17 cellular contexts compared by ENCODE assay signal in genomic region chr20:62156254-62156556, GRCh38. TPM values are rescaled to one million over a fixed set of nuclear protein-coding genes. Genes with fewer than 3 reads are reported as not detected.
A peak's percentile ranks its signal among the peaks of the same experiment; 100 is the strongest.
DNase-seq lines count a peak whose midpoint lies in the region; ATAC-seq, FAIRE-seq and TF ChIP-seq lines count a peak whose summit lies in the region.
"Had no signal": no experiment of that assay in that cellular context is flagged by ENCODE, and none has a peak within 500 bp of the region (broad histone marks: within the 10 kb centered on the region; RNA-seq: fewer than 3 reads in every experiment).

No MANE protein-coding gene starts in this region.

- no peak overlapping the region for H4K91ac ChIP-seq in H1 (replicated peaks; ENCODE audit: insufficient read length, low read length)

- peaks cover 35% of the 10 kb centered on the region for H3K4me1 Mint-ChIP-seq in GM23338
- peaks cover 15% of the 10 kb centered on the region for H3K4me1 Mint-ChIP-seq in osteocyte (ENCODE audit: unreplicated experiment)

- H3K36me3 Mint-ChIP-seq in GM23338 (ENCODE audit: low read depth), result peaks cover 47% of the 10 kb centered on the region
- H3K36me3 Mint-ChIP-seq in osteocyte (ENCODE audit: unreplicated experiment), result peaks cover 19% of the 10 kb centered on the region

- no peak overlapping the region for H2BK20ac ChIP-seq in H1 (ENCODE audit: low read length)

- H3K4me3 Mint-ChIP-seq in GM23338 (no peak overlapping the region; the same call in 2 of the 3 replicates), osteocyte (ENCODE audit: unreplicated experiment) (no peak overlapping the region)
- H3K4me3 Mint-ChIP-seq: activated CD4-positive, alpha-beta T cell treated with anti-CD3 and anti-CD28 coated beads, Interleukin-2, amount 10 ng/mL, durations not matched to agents 7 days and 5 days; activated naive CD8-positive, alpha-beta T cell treated with anti-CD3 and anti-CD28 coated beads, Interleukin-2, amount 10 ng/mL, durations not matched to agents 7 days and 5 days had no signal

- no peak for TF ChIP-seq EP300 in H1 (IDR thresholded peaks at IDR 0.05; ENCODE audit: borderline replicate concordance in 1 of 2, low read depth in 2 of 2, low read length in 2 of 2)

- no peak overlapping the region for H2BK120ac ChIP-seq in H1 (replicated peaks; ENCODE audit: low read depth, low read length)

- no peak for FAIRE-seq in H1 (lab: Jason Lieb, UNC)
- FAIRE-seq: RCC 7860 had no signal

- POLR2A ChIA-PET in Panc1 (lab: Charles Lee), result no interaction called here
- POLR2A ChIA-PET in H1 (lab: Charles Lee; ENCODE audit: partially characterized antibody), result interaction anchor here (0.7 to 1.5 kb wide), 9 partner anchors 8 to 229 kb away, joined by 3 to 10 read pairs (median 4); partner anchors contain the start of genes PSMA7, SS18L1 and TAF4

- H3K27ac Mint-ChIP-seq in GM23338 (peak overlapping the region; percentile 29; the same call in 1 of the 2 replicates), osteocyte (ENCODE audit: unreplicated experiment) (peak overlapping the region; percentile 31)
- H3K27ac Mint-ChIP-seq: activated CD4-positive, alpha-beta T cell treated with anti-CD3 and anti-CD28 coated beads, Interleukin-2, amount 10 ng/mL, durations not matched to agents 7 days and 5 days; activated naive CD8-positive, alpha-beta T cell treated with anti-CD3 and anti-CD28 coated beads, Interleukin-2, amount 10 ng/mL, durations not matched to agents 7 days and 5 days had no signal

- TF ChIP-seq RAD21 in H1 (IDR thresholded peaks at IDR 0.05 in 1 of 2, conservative IDR thresholded peaks at IDR 0.05 in 1 of 2; ENCODE audit: low read depth in 2 of 2, low read length in 2 of 2), result no peak; a peak in 1 of 4 replicates

- no peak overlapping the region for H4K8ac ChIP-seq in H1 (ENCODE audit: extremely low read depth, insufficient read depth, low read length)

- TF ChIP-seq POLR2A in H1 (IDR thresholded peaks at IDR 0.05; ENCODE audit: control extremely low read depth in 1 of 2, low read depth in 2 of 2, low read length in 2 of 2), result no peak

- no peak overlapping the region for H3K4me3 ChIP-seq in GM23338
- H3K4me3 ChIP-seq in Panc1 (ENCODE audit: low read depth in 2 of 2, low read length in 2 of 2), result no peak overlapping the region
- H3K4me3 ChIP-seq in H1 (ENCODE audit: extremely low read depth in 1 of 4, insufficient read depth in 2 of 4, low read depth in 3 of 4, low read length in 4 of 4), result no peak overlapping the region
- H3K4me3 ChIP-seq: coronary artery, MG63, SJSA1 had no signal

- H3K23me2 ChIP-seq in H1 (ENCODE audit: low read depth, low read length), result no peaks in the 10 kb centered on the region

- no peaks in the 10 kb centered on the region for H3K9me3 ChIP-seq in Panc1 (ENCODE audit: control insufficient read depth, insufficient read depth, low read depth, low read length)
- no peaks in the 10 kb centered on the region; a peak in 1 of 4 replicates for H3K9me3 ChIP-seq in H1 (ENCODE audit: insufficient read depth in 2 of 2, low read depth in 1 of 2, low read length in 1 of 2)
- H3K9me3 ChIP-seq: MG63, SJSA1 had no signal

- in situ Hi-C loops in Panc1 (cut with HindIII; ENCODE audit: low pct_unique_long_range_greater_than_20kb, low sequenced_read_pairs), result no loop called here

- BruUV-seq in Panc1 (replicated peaks; lab: Mats Ljungman, UMichigan), result no TSS peak

- intact Hi-C loops in Panc1 (cut with micrococcal nuclease; ENCODE audit: unreplicated experiment), result no loop called here

- H3K9me2 ChIP-seq in GM23338 (ENCODE audit: insufficient read depth), result no peaks in the 10 kb centered on the region

- H3K27me3 Mint-ChIP-seq in GM23338 (ENCODE audit: insufficient read depth, low read depth, poor library complexity), result peaks cover 9% of the 10 kb centered on the region
- no peaks in the 10 kb centered on the region for H3K27me3 Mint-ChIP-seq in osteocyte (ENCODE audit: unreplicated experiment)
- H3K27me3 Mint-ChIP-seq: activated CD4-positive, alpha-beta T cell treated with anti-CD3 and anti-CD28 coated beads, Interleukin-2, amount 10 ng/mL, durations not matched to agents 7 days and 5 days; activated naive CD8-positive, alpha-beta T cell treated with anti-CD3 and anti-CD28 coated beads, Interleukin-2, amount 10 ng/mL, durations not matched to agents 7 days and 5 days had no signal

- peak overlapping the region; percentile 4; the same call in 1 of the 2 replicates for H2BK5ac ChIP-seq in H1 (ENCODE audit: low read depth, low read length)

- peaks cover 27% of the 10 kb centered on the region for H4K20me1 ChIP-seq in GM23338 (replicated peaks; ENCODE audit: insufficient read depth)
- H4K20me1 ChIP-seq in H1 (replicated peaks in 1 of 2; ENCODE audit: control insufficient read depth in 1 of 2, insufficient read depth in 2 of 2, low read length in 2 of 2), result peaks cover 26 to 64% of the 10 kb centered on the region in 2 experiments

- no peak overlapping the region for H2BK15ac ChIP-seq in H1 (ENCODE audit: low read length)

- H3K36me3 ChIP-seq in GM23338 (ENCODE audit: insufficient read depth) (no peaks in the 10 kb centered on the region; the same call in 1 of the 2 replicates), Panc1 (ENCODE audit: control insufficient read depth, insufficient read depth, low read length) (no peaks in the 10 kb centered on the region), H1 (ENCODE audit: control insufficient read depth in 2 of 4, insufficient read depth in 4 of 4, low read length in 3 of 4) (peaks cover 4 to 15% (median 7%) of the 10 kb centered on the region in 4 experiments; a peak in 6 of 8 replicates)

- no peak overlapping the region for H2AK5ac ChIP-seq in H1 (ENCODE audit: low read depth, low read length)

- CTCF ChIA-PET in Panc1 (lab: Charles Lee) (interaction anchor here (0.9 kb wide), 1 partner anchor 145 kb away, joined by 3 read pairs; no protein-coding TSS in a partner anchor), H1 (lab: Charles Lee; ENCODE audit: partially characterized antibody) (interaction anchor here (0.7 to 2.6 kb wide), 19 partner anchors 8 to 171 kb away, joined by 3 to 16 read pairs (median 4); no protein-coding TSS in a partner anchor)

- H3K9ac ChIP-seq in H1 (replicated peaks in 1 of 4; ENCODE audit: extremely low read depth in 1 of 4, low read depth in 3 of 4, low read length in 3 of 4), result no peak overlapping the region

- no peak overlapping the region for H3K23ac ChIP-seq in H1 (ENCODE audit: insufficient read length)

- no peak overlapping the region for H3K4ac ChIP-seq in H1 (replicated peaks; ENCODE audit: insufficient read length, low read depth, low read length)

- H3K4me2 ChIP-seq in GM23338, result peak overlapping the region; percentile 57; the same call in 1 of the 2 replicates
- H3K4me2 ChIP-seq in H1 (ENCODE audit: insufficient read depth in 1 of 2, low read depth in 2 of 2, low read length in 2 of 2), result no peak overlapping the region

- H3K27ac ChIP-seq in GM23338 (ENCODE audit: low read depth), result 0 out of 2 replicates have a peak overlapping the region, but pooled peaks have one; percentile 87
- H3K27ac ChIP-seq in Panc1 (ENCODE audit: low read length), result no peak overlapping the region
- H3K27ac ChIP-seq in H1 (ENCODE audit: low read depth, low read length), result no peak overlapping the region
- H3K27ac ChIP-seq: coronary artery, SJSA1 had no signal

- H3K14ac ChIP-seq in H1 (ENCODE audit: insufficient read length), result no peak overlapping the region

- WGBS in H1 (ENCODE audit: extremely low coverage in 1 of 2, insufficient coverage in 1 of 2, insufficient read length in 1 of 2, insufficient replicate concordance in 2 of 2, low coverage in 1 of 2, low lambda C conversion rate in 2 of 2, missing lambda C conversion rate in 1 of 2), 2 experiments, result 68% methylated on average over 3 of the region's 3 CpGs; no CpG with 5 or more reads in 1 of the 2 experiments

- peaks cover 10% of the 10 kb centered on the region; the same call in 1 of the 2 replicates for H3F3A ChIP-seq in GM23338 (replicated peaks; ENCODE audit: low read depth)

- H4K5ac ChIP-seq in H1 (ENCODE audit: insufficient read length, low read depth, low read length), result no peak overlapping the region

- H3K4me1 ChIP-seq in GM23338 (ENCODE audit: insufficient read depth), result peaks cover 23% of the 10 kb centered on the region
- peaks cover 17% of the 10 kb centered on the region for H3K4me1 ChIP-seq in Panc1 (ENCODE audit: control insufficient read depth, insufficient read depth, low read length)
- H3K4me1 ChIP-seq in H1 (replicated peaks in 1 of 4; ENCODE audit: control insufficient read depth in 3 of 4, insufficient read depth in 4 of 4, low read length in 3 of 4), result peaks cover 0 to 17% (median 8%) of the 10 kb centered on the region in 4 experiments; a peak in 6 of 7 replicates
- H3K4me1 ChIP-seq: SJSA1 had no signal

- H3K18ac ChIP-seq in H1 (ENCODE audit: extremely low read depth, low read length), result no peak overlapping the region

- no peak overlapping the region for H3K56ac ChIP-seq in H1 (replicated peaks; ENCODE audit: insufficient read length, low read depth, low read length)

- H2BK12ac ChIP-seq in H1 (ENCODE audit: low read depth, low read length), result no peak overlapping the region

- ATAC-seq in GM23338 (peak; percentile 15), Panc1 (peak; percentile 3; the same call in 1 of the 2 replicates), GM18868 (IDR thresholded peaks at IDR 0.05; ENCODE audit: unreplicated experiment) (no peak), GM21390 (IDR thresholded peaks at IDR 0.05; ENCODE audit: unreplicated experiment) (no peak), HG03571 (IDR thresholded peaks at IDR 0.05; ENCODE audit: unreplicated experiment) (no peak)

- no peaks in the 10 kb centered on the region for H3K27me3 ChIP-seq in GM23338 (ENCODE audit: insufficient read depth)
- no peaks in the 10 kb centered on the region for H3K27me3 ChIP-seq in Panc1 (ENCODE audit: control insufficient read depth, insufficient read depth, low read length)
- H3K27me3 ChIP-seq in H1 (replicated peaks in 1 of 4; ENCODE audit: control insufficient read depth in 3 of 4, extremely low read depth in 1 of 4, insufficient read depth in 3 of 4, low read length in 3 of 4), result no peaks in the 10 kb centered on the region
- H3K27me3 ChIP-seq: MG63, SJSA1 had no signal

- TF ChIP-seq CTCF in GM23338 (conservative IDR thresholded peaks at IDR 0.05; ENCODE audit: low read depth in 2 of 2) (peak in 1 of 2 experiments; percentile 9; a peak in 1 of 4 replicates), Panc1 (IDR thresholded peaks at IDR 0.05) (no peak), H1 (IDR thresholded peaks at IDR 0.05; ENCODE audit: control extremely low read depth in 1 of 3, insufficient read depth in 1 of 3, low read depth in 1 of 3, low read length in 3 of 3) (peak in 2 of 3 experiments; percentile 3 to 18; a peak in 1 of 4 replicates), osteocyte (IDR thresholded peaks at IDR 0.05) (no peak)

- H2AFZ ChIP-seq in GM23338, result no peak overlapping the region
- H2AFZ ChIP-seq in H1 (ENCODE audit: low read length), result no peak overlapping the region

- H3K9me3 Mint-ChIP-seq in GM23338 (peaks cover 7% of the 10 kb centered on the region; the same call in 2 of the 3 replicates), osteocyte (ENCODE audit: unreplicated experiment) (no peaks in the 10 kb centered on the region)

- peaks cover 35% of the 10 kb centered on the region for H3K79me1 ChIP-seq in H1 (ENCODE audit: low read depth, low read length)

- H3K79me2 ChIP-seq in GM23338 (replicated peaks; ENCODE audit: insufficient read depth), result peaks cover 73% of the 10 kb centered on the region
- H3K79me2 ChIP-seq in H1 (ENCODE audit: control insufficient read depth in 1 of 2, insufficient read depth in 2 of 2, low read length in 2 of 2), result peaks cover 15 to 87% of the 10 kb centered on the region in 2 experiments; a peak in 3 of 4 replicates

- peak; percentile 27 for DNase-seq in GM23338 (ENCODE audit: low spot score)
- DNase-seq in Panc1 (ENCODE audit: low read depth, low spot score), result no peak
- DNase-seq in H1 (ENCODE audit: low read depth in 1 of 2, low spot score in 2 of 2), result no peak
- no peak for DNase-seq in osteocyte (ENCODE audit: extremely low spot score, unreplicated experiment)
- no peak for DNase-seq in RKO (ENCODE audit: low spot score)
- DNase-seq: KG1, NCI-H1105 treated with DMSO at 0.1 percent for 48 hours, NCI-H2029 treated with DMSO at 0.1 percent for 48 hours had no signal

RNA-seq across cellular contexts. Expression of gene SS18L1, which starts 12.6 kb away (rescaled TPM):
- 24.6 and 32.6 TPM in 2 replicates for total RNA-seq in GM23338 (2014; rRNA removed; shearing (Covaris generic))
- polyA plus RNA-seq in GM23338 (2016; fragmentation: Nextera tagmentation; extraction: Ambion mirVana) (6.5 and 7.3 TPM in 2 replicates), H1 (2011; rRNA removed) (29.7 and 36.6 TPM in 2 replicates)
- total RNA-seq in Panc1 (2021; ENCODE audit: unreplicated experiment) (21.6 TPM), osteocyte (18.3 and 19.9 TPM in 2 replicates)
- polyA plus RNA-seq in Panc1 (2012; ENCODE audit: insufficient read length), result 23.7 TPM
- total RNA-seq in H1 (2021; fragmentation: NEBNext Ultra II Directional; extraction: Animal tissue kit (Norgen Biotek cat#: 25700)), result 22.4 and 28.4 TPM in 2 replicates
- polyA plus RNA-seq in H1 (2011; cell fraction: cytosol; rRNA removed), result 30.1 TPM
- 83.9 TPM for polyA plus RNA-seq in H1 (2011; cell fraction: nucleus; rRNA removed)
- polyA plus RNA-seq in H1 (2012, experiment 1 of 2), result 18.9 to 24.1 TPM (median 19.8 TPM) in 4 replicates
- 3.0 TPM for polyA plus RNA-seq in H1 (2012, experiment 2 of 2)
- polyA plus RNA-seq in H1 (2013, experiment 1 of 2), result 12.9 TPM
- polyA plus RNA-seq in H1 (2013, experiment 2 of 2), result 12.2 TPM
- polyA minus RNA-seq in H1 (2011; rRNA and poly(A)+ RNA removed), result 16.5 and 24.4 TPM in 2 replicates
- 33.8 TPM for polyA minus RNA-seq in H1 (2011; cell fraction: cytosol; rRNA and poly(A)+ RNA removed)
- 29.1 TPM for polyA minus RNA-seq in H1 (2011; cell fraction: nucleus; rRNA and poly(A)+ RNA removed)

RNA-seq across cellular contexts. Expression of gene PSMA7, which starts 13.0 kb away (rescaled TPM):
- 357 and 427 TPM in 2 replicates for total RNA-seq in GM23338 (2014; rRNA removed; shearing (Covaris generic))
- polyA plus RNA-seq in GM23338 (2016; fragmentation: Nextera tagmentation; extraction: Ambion mirVana), result 610 and 628 TPM in 2 replicates
- total RNA-seq in Panc1 (2021; ENCODE audit: unreplicated experiment), result 402 TPM
- polyA plus RNA-seq in Panc1 (2012; ENCODE audit: insufficient read length), result 469 TPM
- 339 and 361 TPM in 2 replicates for total RNA-seq in H1 (2021; fragmentation: NEBNext Ultra II Directional; extraction: Animal tissue kit (Norgen Biotek cat#: 25700))
- 607 and 648 TPM in 2 replicates for polyA plus RNA-seq in H1 (2011; rRNA removed)
- polyA plus RNA-seq in H1 (2011; cell fraction: cytosol; rRNA removed), result 619 TPM
- polyA plus RNA-seq in H1 (2011; cell fraction: nucleus; rRNA removed), result 429 TPM
- polyA plus RNA-seq in H1 (2012, experiment 1 of 2), result 276 to 407 TPM (median 389 TPM) in 4 replicates
- polyA plus RNA-seq in H1 (2012, experiment 2 of 2), result 325 TPM
- polyA plus RNA-seq in H1 (2013, experiment 1 of 2), result 550 TPM
- polyA plus RNA-seq in H1 (2013, experiment 2 of 2), result 519 TPM
- polyA minus RNA-seq in H1 (2011; rRNA and poly(A)+ RNA removed), result 194 and 202 TPM in 2 replicates
- 110 TPM for polyA minus RNA-seq in H1 (2011; cell fraction: cytosol; rRNA and poly(A)+ RNA removed)
- 72.4 TPM for polyA minus RNA-seq in H1 (2011; cell fraction: nucleus; rRNA and poly(A)+ RNA removed)
- total RNA-seq in osteocyte, result 209 and 217 TPM in 2 replicates

RNA-seq across cellular contexts. Expression of gene MTG2, which starts 26.6 kb away (rescaled TPM):
- 11.3 and 13.6 TPM in 2 replicates for total RNA-seq in GM23338 (2014; rRNA removed; shearing (Covaris generic))
- polyA plus RNA-seq in GM23338 (2016; fragmentation: Nextera tagmentation; extraction: Ambion mirVana), result 11.7 and 15.4 TPM in 2 replicates
- total RNA-seq in Panc1 (2021; ENCODE audit: unreplicated experiment), result 56.8 TPM
- polyA plus RNA-seq in Panc1 (2012; ENCODE audit: insufficient read length), result 52.9 TPM
- total RNA-seq in H1 (2021; fragmentation: NEBNext Ultra II Directional; extraction: Animal tissue kit (Norgen Biotek cat#: 25700)), result 22.8 and 24.1 TPM in 2 replicates
- 14.4 and 24.7 TPM in 2 replicates for polyA plus RNA-seq in H1 (2011; rRNA removed)
- 18.4 TPM for polyA plus RNA-seq in H1 (2011; cell fraction: cytosol; rRNA removed)
- 19.7 TPM for polyA plus RNA-seq in H1 (2011; cell fraction: nucleus; rRNA removed)
- polyA plus RNA-seq in H1 (2012, experiment 1 of 2), result 17.7 to 22.3 TPM (median 18.6 TPM) in 4 replicates
- polyA plus RNA-seq in H1 (2012, experiment 2 of 2), result 18.3 TPM
- polyA plus RNA-seq in H1 (2013, experiment 1 of 2), result 23.6 TPM
- 23.9 TPM for polyA plus RNA-seq in H1 (2013, experiment 2 of 2)
- polyA minus RNA-seq in H1 (2011; rRNA and poly(A)+ RNA removed), result 7.7 and 10.8 TPM in 2 replicates
- 8.8 TPM for polyA minus RNA-seq in H1 (2011; cell fraction: cytosol; rRNA and poly(A)+ RNA removed)
- 12.1 TPM for polyA minus RNA-seq in H1 (2011; cell fraction: nucleus; rRNA and poly(A)+ RNA removed)
- 29.3 and 30.7 TPM in 2 replicates for total RNA-seq in osteocyte

RNA-seq across cellular contexts. Expression of gene LSM14B, which starts 33.9 kb away (rescaled TPM):
- 46.3 and 55.7 TPM in 2 replicates for total RNA-seq in GM23338 (2014; rRNA removed; shearing (Covaris generic))
- polyA plus RNA-seq in GM23338 (2016; fragmentation: Nextera tagmentation; extraction: Ambion mirVana), result 9.6 and 12.1 TPM in 2 replicates
- 52.2 TPM for total RNA-seq in Panc1 (2021; ENCODE audit: unreplicated experiment)
- 50.1 TPM for polyA plus RNA-seq in Panc1 (2012; ENCODE audit: insufficient read length)
- 65.6 and 70.0 TPM in 2 replicates for total RNA-seq in H1 (2021; fragmentation: NEBNext Ultra II Directional; extraction: Animal tissue kit (Norgen Biotek cat#: 25700))
- polyA plus RNA-seq in H1 (2011; rRNA removed), result 58.3 and 93.9 TPM in 2 replicates
- 55.5 TPM for polyA plus RNA-seq in H1 (2011; cell fraction: cytosol; rRNA removed)
- 80.3 TPM for polyA plus RNA-seq in H1 (2011; cell fraction: nucleus; rRNA removed)
- 62.5 to 71.2 TPM (median 67.6 TPM) in 4 replicates for polyA plus RNA-seq in H1 (2012, experiment 1 of 2)
- 24.0 TPM for polyA plus RNA-seq in H1 (2012, experiment 2 of 2)
- 46.2 TPM for polyA plus RNA-seq in H1 (2013, experiment 1 of 2)
- polyA plus RNA-seq in H1 (2013, experiment 2 of 2), result 45.5 TPM
- 51.4 and 62.8 TPM in 2 replicates for polyA minus RNA-seq in H1 (2011; rRNA and poly(A)+ RNA removed)
- 40.5 TPM for polyA minus RNA-seq in H1 (2011; cell fraction: cytosol; rRNA and poly(A)+ RNA removed)
- polyA minus RNA-seq in H1 (2011; cell fraction: nucleus; rRNA and poly(A)+ RNA removed), result 38.9 TPM
- total RNA-seq in osteocyte, result 67.8 and 68.7 TPM in 2 replicates

Comparison
In these comparisons a context has a peak if more than half of its experiments do, and no peak if none do; other contexts are left out.
1. ATAC-seq: peak in GM23338 (single experiment) and Panc1 (single experiment); none in GM18868 (single experiment), GM21390 (single experiment) and HG03571 (single experiment).
2. CTCF ChIP-seq: peak in H1 (2 of 3); none in Panc1 (single experiment) and osteocyte (single experiment).